Comparison of ENCODE assay signal across 1 cellular context in genomic region chr11:9075441-9076000, GRCh38.
TF ChIP-seq lines count a peak whose summit lies in the region.

No MANE protein-coding gene starts in this region.

TF ChIP-seq in SK-N-SH treated with all-trans-retinoic acid at 6 μM for 48 hours, 23 proteins besides CTCF, POLR2A, EP300 and RAD21 (continued from another document):
- TF ChIP-seq TSHZ2 (CRISPR knock-in tag; IDR thresholded peaks at IDR 0.05) (no peak), PATZ1 (CRISPR knock-in tag; IDR thresholded peaks at IDR 0.05; ENCODE audit: borderline replicate concordance) (no peak), PPARA (CRISPR knock-in tag; IDR thresholded peaks at IDR 0.05; ENCODE audit: borderline replicate concordance) (no peak), TCF4 (CRISPR knock-in tag; IDR thresholded peaks at IDR 0.05; ENCODE audit: borderline replicate concordance) (no peak), OSR1 (CRISPR knock-in tag; IDR thresholded peaks at IDR 0.05) (no peak), ZNF8 (CRISPR knock-in tag; IDR thresholded peaks at IDR 0.05) (no peak), ISL1 (CRISPR knock-in tag; IDR thresholded peaks at IDR 0.05) (no peak), ESRRG (CRISPR knock-in tag; IDR thresholded peaks at IDR 0.05) (no peak), CSDC2 (CRISPR knock-in tag; IDR thresholded peaks at IDR 0.05) (no peak), ZFP30 (CRISPR knock-in tag; IDR thresholded peaks at IDR 0.05) (no peak), ZFP3 (CRISPR knock-in tag; IDR thresholded peaks at IDR 0.05) (no peak), CSRNP3 (CRISPR knock-in tag; IDR thresholded peaks at IDR 0.05) (no peak)
